In the genomic region with DNA sequence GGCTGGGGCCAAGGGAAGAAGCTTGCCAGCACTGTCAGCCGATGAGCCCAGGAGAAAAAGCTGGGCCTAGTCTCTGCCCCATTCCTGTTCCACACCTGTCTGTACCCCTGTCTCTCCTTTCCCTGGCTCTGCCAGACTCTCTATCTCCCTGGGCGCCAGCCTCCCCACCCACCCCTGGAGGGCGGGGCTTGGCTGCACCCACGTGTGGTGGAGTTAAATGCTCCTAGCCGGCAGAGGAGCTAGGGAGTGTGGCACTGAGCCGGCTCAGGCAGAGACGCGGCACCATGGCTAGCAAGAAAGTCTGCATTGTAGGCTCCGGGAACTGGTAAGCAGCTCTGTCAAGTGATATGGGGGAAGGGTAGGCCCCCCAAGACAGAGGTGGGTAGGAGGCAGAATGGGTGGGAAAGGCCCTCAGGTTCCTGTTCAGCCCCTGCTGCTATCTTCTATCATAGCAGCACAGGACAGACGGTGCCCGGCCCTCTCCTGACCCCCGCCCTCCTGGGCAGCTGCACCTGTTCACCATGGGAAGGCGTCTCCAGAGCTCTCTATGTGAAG, we compare ENCODE assay signal across 1 cellular context.
TF ChIP-seq lines count a peak whose summit lies in the region.

A gene (plus strand): TSS at position 242 of the 555 bp plus-strand sequence. CDS start 43 bp downstream, at position 285.

TF ChIP-seq in GM12878, 131 proteins besides CTCF, POLR2A, EP300 and RAD21 (continued from another document):
- TF ChIP-seq, protein P1, sequence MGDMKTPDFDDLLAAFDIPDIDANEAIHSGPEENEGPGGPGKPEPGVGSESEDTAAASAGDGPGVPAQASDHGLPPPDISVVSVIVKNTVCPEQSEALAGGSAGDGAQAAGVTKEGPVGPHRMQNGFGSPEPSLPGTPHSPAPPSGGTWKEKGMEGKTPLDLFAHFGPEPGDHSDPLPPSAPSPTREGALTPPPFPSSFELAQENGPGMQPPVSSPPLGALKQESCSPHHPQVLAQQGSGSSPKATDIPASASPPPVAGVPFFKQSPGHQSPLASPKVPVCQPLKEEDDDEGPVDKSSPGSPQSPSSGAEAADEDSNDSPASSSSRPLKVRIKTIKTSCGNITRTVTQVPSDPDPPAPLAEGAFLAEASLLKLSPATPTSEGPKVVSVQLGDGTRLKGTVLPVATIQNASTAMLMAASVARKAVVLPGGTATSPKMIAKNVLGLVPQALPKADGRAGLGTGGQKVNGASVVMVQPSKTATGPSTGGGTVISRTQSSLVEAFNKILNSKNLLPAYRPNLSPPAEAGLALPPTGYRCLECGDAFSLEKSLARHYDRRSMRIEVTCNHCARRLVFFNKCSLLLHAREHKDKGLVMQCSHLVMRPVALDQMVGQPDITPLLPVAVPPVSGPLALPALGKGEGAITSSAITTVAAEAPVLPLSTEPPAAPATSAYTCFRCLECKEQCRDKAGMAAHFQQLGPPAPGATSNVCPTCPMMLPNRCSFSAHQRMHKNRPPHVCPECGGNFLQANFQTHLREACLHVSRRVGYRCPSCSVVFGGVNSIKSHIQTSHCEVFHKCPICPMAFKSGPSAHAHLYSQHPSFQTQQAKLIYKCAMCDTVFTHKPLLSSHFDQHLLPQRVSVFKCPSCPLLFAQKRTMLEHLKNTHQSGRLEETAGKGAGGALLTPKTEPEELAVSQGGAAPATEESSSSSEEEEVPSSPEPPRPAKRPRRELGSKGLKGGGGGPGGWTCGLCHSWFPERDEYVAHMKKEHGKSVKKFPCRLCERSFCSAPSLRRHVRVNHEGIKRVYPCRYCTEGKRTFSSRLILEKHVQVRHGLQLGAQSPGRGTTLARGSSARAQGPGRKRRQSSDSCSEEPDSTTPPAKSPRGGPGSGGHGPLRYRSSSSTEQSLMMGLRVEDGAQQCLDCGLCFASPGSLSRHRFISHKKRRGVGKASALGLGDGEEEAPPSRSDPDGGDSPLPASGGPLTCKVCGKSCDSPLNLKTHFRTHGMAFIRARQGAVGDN (IDR thresholded peaks at IDR 0.05), result no peak
- TF ChIP-seq, protein P2, sequence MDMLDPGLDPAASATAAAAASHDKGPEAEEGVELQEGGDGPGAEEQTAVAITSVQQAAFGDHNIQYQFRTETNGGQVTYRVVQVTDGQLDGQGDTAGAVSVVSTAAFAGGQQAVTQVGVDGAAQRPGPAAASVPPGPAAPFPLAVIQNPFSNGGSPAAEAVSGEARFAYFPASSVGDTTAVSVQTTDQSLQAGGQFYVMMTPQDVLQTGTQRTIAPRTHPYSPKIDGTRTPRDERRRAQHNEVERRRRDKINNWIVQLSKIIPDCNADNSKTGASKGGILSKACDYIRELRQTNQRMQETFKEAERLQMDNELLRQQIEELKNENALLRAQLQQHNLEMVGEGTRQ (IDR thresholded peaks at IDR 0.05; ENCODE audit: borderline replicate concordance, low read depth, low read length), result no peak
- TF ChIP-seq RCOR1 (conservative IDR thresholded peaks at IDR 0.05; ENCODE audit: low read depth, low read length), result no peak
- TF ChIP-seq HDAC6 (IDR thresholded peaks at IDR 0.05; ENCODE audit: unreplicated experiment), result no peak
TF ChIP-seq in GM12878: peak in this region for 0.
